24 cellular contexts compared by ENCODE assay signal in the genomic region with DNA sequence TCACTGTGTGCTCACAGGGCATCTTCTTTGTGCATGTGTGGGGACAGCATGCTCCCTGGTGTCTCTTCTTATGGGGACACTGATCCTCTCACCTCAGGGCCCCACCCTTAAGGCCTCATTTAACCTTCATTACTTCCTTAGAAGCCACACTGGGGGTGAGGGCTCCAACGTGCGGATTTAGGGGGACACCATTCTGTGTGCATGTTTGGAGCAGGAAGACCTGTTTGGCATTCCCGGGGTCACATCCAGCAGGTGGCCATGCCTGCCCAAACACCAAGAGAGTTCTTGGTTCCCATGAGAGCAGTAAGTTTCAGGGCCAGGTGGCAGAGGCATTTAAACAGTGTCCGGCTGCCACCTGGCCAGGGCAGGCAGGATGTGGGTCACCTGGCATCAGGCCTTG. TPM values are rescaled to one million over a fixed set of nuclear protein-coding genes. Genes with fewer than 3 reads are reported as not detected.
DNase-seq lines count a peak whose midpoint lies in the region; ATAC-seq and TF ChIP-seq lines count a peak whose summit lies in the region.
"Had no signal": no experiment of that assay in that cellular context is flagged by ENCODE, and none has a peak within 500 bp of the region (broad histone marks: within the 10 kb centered on the region; RNA-seq: fewer than 3 reads in every experiment).

No MANE protein-coding gene starts in this region.

- peak overlapping the region; percentile 88 for H2BK15ac ChIP-seq in neuronal stem cell (ENCODE audit: low read length)

- no peak overlapping the region for H4K8ac ChIP-seq in neuronal stem cell (ENCODE audit: low read depth, low read length)

- H3K4me3 ChIP-seq in neuronal stem cell (ENCODE audit: low read length in 2 of 2) = no peak overlapping the region
- H3K4me3 ChIP-seq: BLaER1, GM12878 had no signal

- no peaks in the 10 kb centered on the region for H3K79me1 ChIP-seq in neuronal stem cell (ENCODE audit: low read depth, low read length)

- no peaks in the 10 kb centered on the region for H3K9me3 ChIP-seq in neuronal stem cell (replicated peaks in 1 of 2; ENCODE audit: control insufficient read depth in 2 of 2, insufficient read depth in 1 of 2, low read depth in 1 of 2, low read length in 2 of 2)

- H3K27ac ChIP-seq in VCaP = peak overlapping the region; percentile 61; the same call in 1 of the 2 replicates
- no peak overlapping the region for H3K27ac ChIP-seq in neuronal stem cell (replicated peaks; ENCODE audit: low read length)
- H3K27ac ChIP-seq: BLaER1 had no signal

- no peaks in the 10 kb centered on the region for H3K36me3 ChIP-seq in neuronal stem cell (replicated peaks in 1 of 2; ENCODE audit: control insufficient read depth in 2 of 2, insufficient read depth in 2 of 2, low read length in 2 of 2)
- H3K36me3 ChIP-seq: BE2C, BLaER1 had no signal

- no peak overlapping the region for H3K9ac ChIP-seq in neuronal stem cell (ENCODE audit: low read depth, low read length, poor library complexity)
- H3K9ac ChIP-seq: BLaER1 had no signal

- in situ Hi-C loops in GM13976 (cut with MboI; ENCODE audit: low sequenced_read_pairs, unreplicated experiment) = no loop called here

- no peak overlapping the region for H3K4me2 ChIP-seq in neuronal stem cell (ENCODE audit: insufficient read depth, low read length, poor library complexity, severe bottlenecking)
- H3K4me2 ChIP-seq: BLaER1 had no signal

- ATAC-seq in HG02840 (IDR thresholded peaks at IDR 0.05; ENCODE audit: low FRiP score, unreplicated experiment) = no peak
- ATAC-seq: GM12878 had no signal

- peak overlapping the region; percentile 63 for H2AK5ac ChIP-seq in neuronal stem cell (ENCODE audit: low read depth, low read length)

- H3K4ac ChIP-seq in neuronal stem cell (ENCODE audit: low read length) = no peak overlapping the region

- H2BK120ac ChIP-seq in neuronal stem cell (ENCODE audit: low read depth, low read length) = no peak overlapping the region

- no peak overlapping the region for H2BK12ac ChIP-seq in neuronal stem cell (ENCODE audit: low read length)

- H2BK5ac ChIP-seq in neuronal stem cell (ENCODE audit: low read length) = no peak overlapping the region

- TF ChIP-seq CTCF in GM13976 (IDR thresholded peaks at IDR 0.05; ENCODE audit: borderline replicate concordance, control extremely low read depth, extremely low read depth, insufficient read depth, missing control alignments) = no peak
- TF ChIP-seq CTCF in VCaP (conservative IDR thresholded peaks at IDR 0.05) = no peak

- peaks cover 0 to 18% (median 0%) of the 10 kb centered on the region in 3 experiments for H3K27me3 ChIP-seq in neuronal stem cell (ENCODE audit: control insufficient read depth in 3 of 3, insufficient read depth in 3 of 3, low read depth in 1 of 3, low read length in 3 of 3)
- H3K27me3 ChIP-seq: BE2C, BLaER1 had no signal

- H3K14ac ChIP-seq in neuronal stem cell (ENCODE audit: low read length) = no peak overlapping the region

- peak overlapping the region; percentile 65 for H3K18ac ChIP-seq in neuronal stem cell (ENCODE audit: low read length)

- H4K91ac ChIP-seq in neuronal stem cell (ENCODE audit: low read depth, low read length, poor library complexity) = no peak overlapping the region

- no peak overlapping the region for H2AFZ ChIP-seq in neuronal stem cell (ENCODE audit: low read length)

- DNase-seq in GM13976 (ENCODE audit: low spot score) = peak; percentile 13
- no peak for DNase-seq in neuronal stem cell (ENCODE audit: low spot score)
- no peak for DNase-seq in putamen (ENCODE audit: low spot score)
- no peak for DNase-seq in NCI-H226
- DNase-seq: 8988T; ACHN; BE2C; CD4-positive, alpha-beta memory T cell; CD4-positive, CD25-positive, alpha-beta regulatory T cell; CD8-positive, alpha-beta memory T cell; COR-L47; DMS 273 treated with DMSO at 0.1 percent for 48 hours; DMS153; DMS53; DMS79; DND-41; EL; GDM1 had no signal

- WGBS in neuronal stem cell (ENCODE audit: extremely low coverage in 2 of 2, insufficient read length in 2 of 2, insufficient replicate concordance in 1 of 2), 2 donors = no CpG with 5 or more reads among the region's 4 CpGs

- H3K23ac ChIP-seq in neuronal stem cell (ENCODE audit: low read depth, low read length, poor library complexity) = peak overlapping the region; percentile 3

- H3K4me1 ChIP-seq in neuronal stem cell (ENCODE audit: control insufficient read depth in 2 of 2, insufficient read depth in 1 of 2, low read depth in 1 of 2, low read length in 2 of 2) = peaks cover 0 to 6% of the 10 kb centered on the region in 2 donors
- H3K4me1 ChIP-seq: BE2C, BLaER1 had no signal

RNA-seq across cellular contexts. Expression of gene PRR20G, which starts 24.8 kb away (rescaled TPM):
- polyA plus RNA-seq in neuronal stem cell (2013, experiment 1 of 2) = not detected
- polyA plus RNA-seq in neuronal stem cell (2013, experiment 2 of 2) = not detected
- polyA plus RNA-seq: AG04450; CD14-positive monocyte; CD4-positive, alpha-beta memory T cell; CD4-positive, CD25-positive, alpha-beta regulatory T cell; CD8-positive, alpha-beta memory T cell; GM12878 had no signal
